ENCODE assay signal across 9 cellular contexts in genomic region chr6:25359191-25359861, GRCh38.
DNase-seq lines count a peak whose midpoint lies in the region; ATAC-seq, FAIRE-seq and TF ChIP-seq lines count a peak whose summit lies in the region.
"Had no signal": no experiment of that assay in that cellular context is flagged by ENCODE, and none has a peak within 500 bp of the region (broad histone marks: within the 10 kb centered on the region; RNA-seq: fewer than 3 reads in every experiment).

No MANE protein-coding gene starts in this region.

- no peak for TF ChIP-seq POLR2A in GM12892 (IDR thresholded peaks at IDR 0.05; ENCODE audit: low read depth, low read length)

- no peak overlapping the region for H3K27ac Mint-ChIP-seq in immature natural killer cell

- DNase-seq in EH (ENCODE audit: low read depth) (peak; percentile 95), RWPE1 (ENCODE audit: low spot score) (peak; percentile 70), foreskin melanocyte (peak; percentile 84), putamen (ENCODE audit: low spot score) (peak; percentile 61), GM12892 (ENCODE audit: insufficient read length) (no peak), cerebellum (ENCODE audit: low spot score) (no peak), immature natural killer cell (no peak)

- no peak for TF ChIP-seq CTCF in RWPE1 (conservative IDR thresholded peaks at IDR 0.05; ENCODE audit: low read depth)

- H3K4me1 Mint-ChIP-seq in immature natural killer cell: no peaks in the 10 kb centered on the region

- no peak for ATAC-seq in GM21529 (IDR thresholded peaks at IDR 0.05; ENCODE audit: unreplicated experiment)

- peaks cover 0 to 5% (median 3%) of the 10 kb centered on the region in 3 donors for H3K27me3 Mint-ChIP-seq in immature natural killer cell (ENCODE audit: low read depth in 3 of 3)

- peak overlapping the region; percentile 83 for H3K27ac ChIP-seq in RWPE1

- CTCF ChIA-PET in RWPE1 (lab: Yijun Ruan, JAX): interaction anchor here (1.0 kb wide), 1 partner anchor 11 kb away, joined by 4 read pairs; no protein-coding TSS in a partner anchor

- H3K9me3 Mint-ChIP-seq in immature natural killer cell: no peaks in the 10 kb centered on the region

- POLR2A ChIA-PET in RWPE1 (lab: Yijun Ruan, JAX; ENCODE audit: low non-redundant PET): no interaction called here

- no peaks in the 10 kb centered on the region for H3K36me3 Mint-ChIP-seq in immature natural killer cell

- H3K4me3 Mint-ChIP-seq in immature natural killer cell: no peak overlapping the region

- FAIRE-seq in GM12892 (lab: Jason Lieb, UNC): no peak
- FAIRE-seq: endothelial cell of umbilical vein had no signal

Comparison
In these comparisons a context has a peak if more than half of its experiments do, and no peak if none do; other contexts are left out.
1. DNase-seq: peak in EH (single experiment), RWPE1 (single experiment), foreskin melanocyte (single experiment) and putamen (single experiment); none in GM12892 (single experiment), cerebellum (single experiment) and immature natural killer cell (0 of 3).